21 cellular contexts compared by ENCODE assay signal in genomic region chr7:3236268-3236667, GRCh38.
"Had no signal": no experiment of that assay in that cellular context is flagged by ENCODE, and none has a peak within 500 bp of the region (broad histone marks: within the 10 kb centered on the region; RNA-seq: fewer than 3 reads in every experiment).

No MANE protein-coding gene starts in this region.

- H3K36me3 ChIP-seq: SJSA1 had no signal

- DNase-seq: KBM-7, MV-4-11, NCI-H1048, NCI-H1105, NCI-H1417, NCI-H1436 treated with DMSO at 0.1 percent for 48 hours, NCI-H1694, NCI-H187 treated with DMSO at 0.1 percent for 48 hours, NCI-H2029 treated with DMSO at 0.1 percent for 48 hours, NCI-H226, NCI-H446, NCI-H510A, NCI-H524 treated with DMSO at 0.1 percent for 48 hours, NCI-H69, NCI-H774, Right ventricle myocardium superior, RPMI8226, SIG-M5 had no signal

- H3K4me1 ChIP-seq: SJSA1 had no signal

- H3K27ac ChIP-seq: SJSA1, SK-N-MC had no signal

- H3K27me3 ChIP-seq: SJSA1 had no signal

- H3K9me3 ChIP-seq: SJSA1 had no signal

- H3K4me3 ChIP-seq: SJSA1, SK-N-MC had no signal

- FAIRE-seq: RCC 7860 had no signal
